ENCODE assay signal across 14 cellular contexts in genomic region chr2:213237251-213237650, GRCh38. TPM values are rescaled to one million over a fixed set of nuclear protein-coding genes. Genes with fewer than 3 reads are reported as not detected.
DNase-seq lines count a peak whose midpoint lies in the region; ATAC-seq and TF ChIP-seq lines count a peak whose summit lies in the region.
"Had no signal": no experiment of that assay in that cellular context is flagged by ENCODE, and none has a peak within 500 bp of the region (broad histone marks: within the 10 kb centered on the region; RNA-seq: fewer than 3 reads in every experiment).

No MANE protein-coding gene starts in this region.

- in situ Hi-C loops in brain microvascular endothelial cell (cut with HindIII; ENCODE audit: low pct_ligation_motif_present, low sequenced_read_pairs), result no loop called here

- ATAC-seq in natural killer cell treated with Interleukin-12 subunit alpha and Interleukin-12 subunit beta and Interleukin-15 and Interleukin-18, amount 100 ng/mL, for 72 hours, result no peak
- ATAC-seq in natural killer cell (no peak), GM21619 (IDR thresholded peaks at IDR 0.05; ENCODE audit: unreplicated experiment) (no peak), GM18873 (IDR thresholded peaks at IDR 0.05; ENCODE audit: low FRiP score, unreplicated experiment) (no peak), HG02938 (IDR thresholded peaks at IDR 0.05; ENCODE audit: unreplicated experiment) (no peak)
- ATAC-seq: stimulated activated memory B cell treated with anti-CD40 and anti-IgM and Interleukin-4, amounts not matched to agents 10 μg/mL and 1 μg/mL and 100 μg/mL, for 72 hours had no signal

- peaks cover 24% of the 10 kb centered on the region for H3F3A ChIP-seq in OCI-LY1 (ENCODE audit: insufficient read depth, low read length)

- H3K4me3 Mint-ChIP-seq in natural killer cell treated with Interleukin-12 subunit alpha and Interleukin-12 subunit beta and Interleukin-15 and Interleukin-18, amount 100 ng/mL, for 72 hours, result peak overlapping the region; percentile 39
- H3K4me3 Mint-ChIP-seq in natural killer cell, result no peak overlapping the region
- H3K4me3 Mint-ChIP-seq: stimulated activated memory B cell treated with anti-CD40 and anti-IgM and Interleukin-4, amounts not matched to agents 10 μg/mL and 1 μg/mL and 100 μg/mL, for 72 hours had no signal

- H3K27me3 ChIP-seq in OCI-LY1 (ENCODE audit: insufficient read depth, low read length), result no peaks in the 10 kb centered on the region
- no peaks in the 10 kb centered on the region for H3K27me3 ChIP-seq in brain microvascular endothelial cell (replicated peaks)

- H3K27ac ChIP-seq in OCI-LY1 (ENCODE audit: low read depth, low read length, poor library complexity, severe bottlenecking) (peak overlapping the region; percentile 100), brain microvascular endothelial cell (peak overlapping the region; percentile 87)

- TF ChIP-seq CTCF in natural killer cell (IDR thresholded peaks at IDR 0.05) (no peak), OCI-LY1 (IDR thresholded peaks at IDR 0.05; ENCODE audit: low read length) (no peak), brain microvascular endothelial cell (IDR thresholded peaks at IDR 0.05; ENCODE audit: low read depth, low read length, missing control alignments) (no peak)

- H3K4me2 ChIP-seq in OCI-LY1 (ENCODE audit: low read length), result peak overlapping the region; percentile 73

- intact Hi-C loops in natural killer cell (cut with micrococcal nuclease), result no loop called here

- H3K4me1 Mint-ChIP-seq in natural killer cell treated with Interleukin-12 subunit alpha and Interleukin-12 subunit beta and Interleukin-15 and Interleukin-18, amount 100 ng/mL, for 72 hours (ENCODE audit: low read depth in 2 of 2), result peaks cover 18 to 23% of the 10 kb centered on the region in 2 donors
- H3K4me1 Mint-ChIP-seq in natural killer cell, result peaks cover 20 to 21% of the 10 kb centered on the region in 2 donors

- H4K20me1 ChIP-seq in OCI-LY1 (ENCODE audit: insufficient read depth, low read length), result no peaks in the 10 kb centered on the region

- no peaks in the 10 kb centered on the region for H3K36me3 Mint-ChIP-seq in natural killer cell treated with Interleukin-12 subunit alpha and Interleukin-12 subunit beta and Interleukin-15 and Interleukin-18, amount 100 ng/mL, for 72 hours
- H3K36me3 Mint-ChIP-seq in natural killer cell, result no peaks in the 10 kb centered on the region
- H3K36me3 Mint-ChIP-seq: stimulated activated memory B cell treated with anti-CD40 and anti-IgM and Interleukin-4, amounts not matched to agents 10 μg/mL and 1 μg/mL and 100 μg/mL, for 72 hours had no signal

- H3K27me3 Mint-ChIP-seq in natural killer cell treated with Interleukin-12 subunit alpha and Interleukin-12 subunit beta and Interleukin-15 and Interleukin-18, amount 100 ng/mL, for 72 hours, result no peaks in the 10 kb centered on the region
- H3K27me3 Mint-ChIP-seq in natural killer cell (ENCODE audit: low read depth in 2 of 2), result peaks cover 4 to 18% of the 10 kb centered on the region in 2 donors

- H3K27ac Mint-ChIP-seq in natural killer cell treated with Interleukin-12 subunit alpha and Interleukin-12 subunit beta and Interleukin-15 and Interleukin-18, amount 100 ng/mL, for 72 hours, result peak overlapping the region in 1 of 2 donors; percentile 35
- H3K27ac Mint-ChIP-seq in natural killer cell, result no peak overlapping the region
- H3K27ac Mint-ChIP-seq: stimulated activated memory B cell treated with anti-CD40 and anti-IgM and Interleukin-4, amounts not matched to agents 10 μg/mL and 1 μg/mL and 100 μg/mL, for 72 hours had no signal

- H3K4me1 ChIP-seq in OCI-LY1 (ENCODE audit: insufficient read depth, low read length, severe bottlenecking), result peaks cover 100% of the 10 kb centered on the region

- peak overlapping the region; percentile 46 for H3K4me3 ChIP-seq in OCI-LY1 (ENCODE audit: low read depth, low read length, poor library complexity, severe bottlenecking)
- H3K4me3 ChIP-seq in brain microvascular endothelial cell (ENCODE audit: low read depth, low read length), result no peak overlapping the region
- H3K4me3 ChIP-seq: lung had no signal

- H3K9me3 Mint-ChIP-seq in natural killer cell treated with Interleukin-12 subunit alpha and Interleukin-12 subunit beta and Interleukin-15 and Interleukin-18, amount 100 ng/mL, for 72 hours, result no peaks in the 10 kb centered on the region
- H3K9me3 Mint-ChIP-seq in natural killer cell, result no peaks in the 10 kb centered on the region
- H3K9me3 Mint-ChIP-seq: stimulated activated memory B cell treated with anti-CD40 and anti-IgM and Interleukin-4, amounts not matched to agents 10 μg/mL and 1 μg/mL and 100 μg/mL, for 72 hours had no signal

- H3K9me3 ChIP-seq in OCI-LY1 (ENCODE audit: low read length), result no peaks in the 10 kb centered on the region

- no peaks in the 10 kb centered on the region for H3K9me2 ChIP-seq in OCI-LY1 (ENCODE audit: low read depth, low read length)

- H3K79me2 ChIP-seq in OCI-LY1 (ENCODE audit: insufficient read depth, low read length), result peaks cover 10% of the 10 kb centered on the region; the same call in 1 of the 2 replicates

- no peak for DNase-seq in natural killer cell treated with Interleukin-12 subunit alpha and Interleukin-12 subunit beta and Interleukin-15 and Interleukin-18, amount 100 ng/mL, for 72 hours (ENCODE audit: low spot score)
- DNase-seq in natural killer cell, result no peak
- DNase-seq in brain microvascular endothelial cell, result no peak
- DNase-seq in NCI-H1092 treated with DMSO at 0.1 percent for 48 hours (lab: John Stamatoyannopoulos, UW), result no peak
- DNase-seq: effector CD8-positive, alpha-beta T cell; nucleus accumbens; SHP77; T1000 had no signal

- no peak overlapping the region for H2AFZ ChIP-seq in OCI-LY1 (ENCODE audit: low read length)

- no peaks in the 10 kb centered on the region for H3K36me3 ChIP-seq in OCI-LY1 (ENCODE audit: insufficient read depth, low read length)
- no peaks in the 10 kb centered on the region for H3K36me3 ChIP-seq in brain microvascular endothelial cell (replicated peaks)

- peak overlapping the region; percentile 75 for H3K9ac ChIP-seq in OCI-LY1 (ENCODE audit: low read length)

RNA-seq across cellular contexts. Expression of gene SPAG16, which starts 47.0 kb away (rescaled TPM):
- 1 to 10 TPM; 5.3 to 6.6 TPM for total RNA-seq in natural killer cell treated with Interleukin-12 subunit alpha and Interleukin-12 subunit beta and Interleukin-15 and Interleukin-18, amount 100 ng/mL, for 72 hours
- 1 to 10 TPM; 3.5 to 5.8 (median 4.0) TPM for total RNA-seq in natural killer cell
